19 cellular contexts compared by ENCODE assay signal in genomic region chr17:8518346-8518745, GRCh38.
A peak's percentile ranks its signal among the peaks of the same experiment; 100 is the strongest.
DNase-seq lines count a peak whose midpoint lies in the region; ATAC-seq and TF ChIP-seq lines count a peak whose summit lies in the region.
"Had no signal": no experiment of that assay in that cellular context is flagged by ENCODE, and none has a peak within 500 bp of the region (broad histone marks: within the 10 kb centered on the region; RNA-seq: fewer than 3 reads in every experiment).

No MANE protein-coding gene starts in this region.

- no peaks in the 10 kb centered on the region for H3K27me3 Mint-ChIP-seq in Caco-2 (ENCODE audit: insufficient read depth, unreplicated experiment)
- H3K27me3 Mint-ChIP-seq: CD4-positive, alpha-beta T cell; IgD-negative memory B cell had no signal

- intact Hi-C loops in Caco-2 (cut with micrococcal nuclease; ENCODE audit: unreplicated experiment): loop anchor here (1.0 kb wide), 1 partner anchor 14 kb away; no protein-coding TSS in a partner anchor
- intact Hi-C loops in ascending aorta (cut with DNase I): loop anchor here (5.0 kb wide), 1 partner anchor 46 kb away; no protein-coding TSS in a partner anchor
- intact Hi-C loops in Right ventricle myocardium superior (cut with DNase I): no loop called here

- WGBS in hepatocyte (ENCODE audit: low lambda C conversion rate, missing lambda C conversion rate): 74% methylated on average over 6 of the region's 6 CpGs
- 59% methylated on average over 6 of the region's 6 CpGs for WGBS in urinary bladder

- H4K20me1 ChIP-seq in hepatocyte (ENCODE audit: insufficient read depth, poor library complexity, severe bottlenecking): no peaks in the 10 kb centered on the region

- no peak overlapping the region for H3K4me3 Mint-ChIP-seq in Caco-2 (ENCODE audit: unreplicated experiment)
- H3K4me3 Mint-ChIP-seq: CD4-positive, alpha-beta T cell; GM23338; IgD-negative memory B cell had no signal

- H2AFZ ChIP-seq in hepatocyte: no peak overlapping the region
- H2AFZ ChIP-seq: GM23338 had no signal

- H3K79me2 ChIP-seq in hepatocyte: no peaks in the 10 kb centered on the region

- no peak overlapping the region for H3K27ac Mint-ChIP-seq in Caco-2 (ENCODE audit: unreplicated experiment)
- H3K27ac Mint-ChIP-seq: CD4-positive, alpha-beta T cell; GM23338; IgD-negative memory B cell had no signal

- POLR2A ChIA-PET in Caco-2 (lab: Charles Lee): no interaction called here

- no peak overlapping the region for H3K4me2 ChIP-seq in hepatocyte
- H3K4me2 ChIP-seq: A549, GM23338 had no signal

- no TSS peak for BruUV-seq in Caco-2 (replicated peaks; lab: Mats Ljungman, UMichigan)

- H3K27me3 ChIP-seq in Caco-2 (replicated peaks; ENCODE audit: control insufficient read depth, insufficient read depth, low read length): no peaks in the 10 kb centered on the region
- H3K27me3 ChIP-seq in ascending aorta: no peaks in the 10 kb centered on the region
- no peaks in the 10 kb centered on the region for H3K27me3 ChIP-seq in hepatocyte

- H3K36me3 ChIP-seq in Caco-2 (ENCODE audit: control insufficient read depth, insufficient read depth, low read length) (no peaks in the 10 kb centered on the region; the same call in 1 of the 2 replicates), ascending aorta (peaks cover 84 to 88% of the 10 kb centered on the region in 2 donors), hepatocyte (replicated peaks; ENCODE audit: insufficient read depth, low read depth) (peaks cover 3% of the 10 kb centered on the region), urinary bladder (ENCODE audit: insufficient read depth) (no peaks in the 10 kb centered on the region)

- ATAC-seq in Right ventricle myocardium superior (ENCODE audit: poor library complexity): no peak
- ATAC-seq: A549, GM23338 had no signal

- no peak for TF ChIP-seq CTCF in Caco-2 (IDR thresholded peaks at IDR 0.05; ENCODE audit: insufficient read depth in 1 of 2, low read depth in 1 of 2, low read length in 1 of 2, severe bottlenecking in 1 of 2, unreplicated experiment in 1 of 2)
- no peak for TF ChIP-seq CTCF in ascending aorta (IDR thresholded peaks at IDR 0.05)
- TF ChIP-seq CTCF in hepatocyte (IDR thresholded peaks at IDR 0.05; ENCODE audit: poor library complexity): no peak

- DNase-seq in Caco-2: peak; percentile 18 to 43
- DNase-seq in ascending aorta (ENCODE audit: low spot score in 2 of 2): no peak
- DNase-seq in hepatocyte (ENCODE audit: low spot score): peak; percentile 55
- DNase-seq in ureter (ENCODE audit: low spot score): no peak
- no peak for DNase-seq in NCI-H2171 treated with DMSO at 0.1 percent for 48 hours (lab: John Stamatoyannopoulos, UW)
- DNase-seq in Right ventricle myocardium superior: no peak
- DNase-seq: AML-193; Calu3; CD4-positive, alpha-beta T cell; DMS79 treated with DMSO at 0.1 percent for 48 hours; GF-D8; HCEC 1CT had no signal

- H3K36me3 Mint-ChIP-seq in Caco-2 (ENCODE audit: insufficient read depth, unreplicated experiment): peaks cover 32% of the 10 kb centered on the region

- no peaks in the 10 kb centered on the region for H3K9me3 Mint-ChIP-seq in Caco-2 (ENCODE audit: unreplicated experiment)
- H3K9me3 Mint-ChIP-seq: CD4-positive, alpha-beta T cell; GM23338; IgD-negative memory B cell had no signal

- no peaks in the 10 kb centered on the region for H3K4me1 Mint-ChIP-seq in Caco-2 (ENCODE audit: low read depth, unreplicated experiment)
- H3K4me1 Mint-ChIP-seq: GM23338, IgD-negative memory B cell had no signal

- H3K9me3 ChIP-seq in Caco-2: no peaks in the 10 kb centered on the region
- H3K9me3 ChIP-seq in ascending aorta: no peaks in the 10 kb centered on the region
- H3K9me3 ChIP-seq in hepatocyte (ENCODE audit: low read depth): no peaks in the 10 kb centered on the region
- H3K9me3 ChIP-seq: A549 had no signal

- H3K4me1 ChIP-seq in Caco-2 (peaks cover 8% of the 10 kb centered on the region; the same call in 1 of the 2 replicates), ascending aorta (peaks cover 10 to 33% of the 10 kb centered on the region in 2 donors), hepatocyte (ENCODE audit: insufficient read depth) (peaks cover 6% of the 10 kb centered on the region), urinary bladder (ENCODE audit: insufficient read depth) (no peaks in the 10 kb centered on the region)
- H3K4me1 ChIP-seq: A549 had no signal

- H3K27ac ChIP-seq in ascending aorta: peak overlapping the region; percentile 44 to 62
- peak overlapping the region; percentile 79 for H3K27ac ChIP-seq in hepatocyte
- H3K27ac ChIP-seq in urinary bladder (ENCODE audit: low read depth): peak overlapping the region; percentile 48
- H3K27ac ChIP-seq: 22Rv1, A549, C4-2B, HL-60 had no signal

- no peaks in the 10 kb centered on the region for H3K9me2 ChIP-seq in hepatocyte (replicated peaks; ENCODE audit: insufficient read depth)

- H3K4me3 ChIP-seq in Caco-2 (ENCODE audit: low read depth, low read length) (no peak overlapping the region), ascending aorta (no peak overlapping the region), hepatocyte (no peak overlapping the region), urinary bladder (ENCODE audit: low read depth, low read length) (no peak overlapping the region)
- H3K4me3 ChIP-seq: A549, GM23338 had no signal

- CTCF ChIA-PET in Caco-2 (lab: Charles Lee): no interaction called here

Comparison
In these comparisons a context has a peak if more than half of its experiments do, and no peak if none do; other contexts are left out.
1. DNase-seq: peak in Caco-2 (2 of 2) and hepatocyte (single experiment); none in ascending aorta (0 of 2), ureter (single experiment), NCI-H2171 treated with DMSO at 0.1 percent for 48 hours (single experiment) and Right ventricle myocardium superior (single experiment).
2. Peak in every context shown above with its lines, with median percentiles within 50 percentile points of each other: H3K27ac ChIP-seq.